10 cellular contexts compared by ENCODE assay signal in the genomic region with DNA sequence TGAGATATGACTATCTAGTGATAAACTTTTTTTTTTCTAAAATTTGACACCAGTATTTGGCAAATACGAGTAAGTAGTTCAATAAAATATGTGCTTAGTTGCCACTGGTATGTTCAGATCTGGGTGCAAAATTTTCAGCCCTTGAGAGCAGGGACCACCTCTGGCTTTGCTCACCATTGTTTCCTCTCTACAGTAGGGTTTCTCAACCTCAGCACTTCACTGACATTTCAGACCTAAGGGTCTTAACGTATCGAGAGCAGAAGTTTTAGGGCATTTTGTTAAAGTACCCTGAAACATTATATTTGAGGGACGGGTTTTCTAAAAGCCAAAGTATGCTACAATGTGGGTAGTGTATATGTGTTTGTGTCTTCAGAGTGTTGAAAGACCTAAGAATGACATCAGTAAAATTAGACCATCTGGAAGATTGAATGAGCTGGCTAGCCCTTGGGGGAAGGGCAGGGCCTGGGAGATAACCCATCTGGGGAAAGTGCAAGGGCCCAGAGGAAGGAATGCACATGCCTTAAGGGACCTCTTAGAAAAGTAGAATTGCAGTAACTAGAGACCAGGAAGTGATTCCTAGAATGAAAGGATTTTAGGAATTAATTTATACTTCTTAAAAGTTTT. TPM values are rescaled to one million over a fixed set of nuclear protein-coding genes. Genes with fewer than 3 reads are reported as not detected.
DNase-seq lines count a peak whose midpoint lies in the region; ATAC-seq, FAIRE-seq and TF ChIP-seq lines count a peak whose summit lies in the region.
"Had no signal": no experiment of that assay in that cellular context is flagged by ENCODE, and none has a peak within 500 bp of the region (broad histone marks: within the 10 kb centered on the region; RNA-seq: fewer than 3 reads in every experiment).

No MANE protein-coding gene starts in this region.

- H3K27ac ChIP-seq in AG04450 (ENCODE audit: low read depth, low read length) (peak overlapping the region; percentile 75), astrocyte (ENCODE audit: low read depth, low read length) (peak overlapping the region; percentile 39)

- H3K79me2 ChIP-seq in astrocyte (ENCODE audit: insufficient read depth, low read length): peaks cover 99% of the 10 kb centered on the region

- H3K27me3 Mint-ChIP-seq in astrocyte (ENCODE audit: low read depth, unreplicated experiment): no peaks in the 10 kb centered on the region

- peaks cover 2% of the 10 kb centered on the region for H3K36me3 Mint-ChIP-seq in astrocyte (ENCODE audit: low read depth, unreplicated experiment)

- H3K27me3 ChIP-seq in AG04450 (ENCODE audit: control insufficient read depth, insufficient read depth, low read length): no peaks in the 10 kb centered on the region
- no peaks in the 10 kb centered on the region for H3K27me3 ChIP-seq in astrocyte (ENCODE audit: insufficient read depth, low read length)

- H3K9me3 ChIP-seq in AG04450 (ENCODE audit: control insufficient read depth, insufficient read depth, low read length) (no peaks in the 10 kb centered on the region), astrocyte (ENCODE audit: insufficient read depth, low read depth, low read length) (no peaks in the 10 kb centered on the region)

- POLR2A ChIA-PET in AG04450 (lab: Yijun Ruan, JAX): interaction anchor here (1.4 to 2.3 kb wide), 2 partner anchors 10 to 11 kb away, joined by 6 to 11 read pairs; partner anchors contain the start of genes ANKMY2 and BZW2

- peak overlapping the region; percentile 74 for H3K4me3 Mint-ChIP-seq in astrocyte (ENCODE audit: unreplicated experiment)

- FAIRE-seq in HTR-8/SVneo (lab: Jason Lieb, UNC) (no peak), astrocyte (lab: Jason Lieb, UNC) (peak; percentile 47), D721Med (lab: Jason Lieb, UNC) (no peak)

- peak overlapping the region; percentile 93 for H3K27ac Mint-ChIP-seq in astrocyte (ENCODE audit: unreplicated experiment)

- H3K4me2 ChIP-seq in astrocyte (ENCODE audit: low read length): peak overlapping the region; percentile 40

- peaks cover 29% of the 10 kb centered on the region for H3K4me1 Mint-ChIP-seq in astrocyte (ENCODE audit: low read depth, unreplicated experiment)

- CTCF ChIA-PET in AG04450 (lab: Charles Lee): interaction anchor here (1.0 to 1.4 kb wide), 4 partner anchors 10 to 37 kb away, joined by 3 to 4 read pairs (median 3); no protein-coding TSS in a partner anchor

- no peaks in the 10 kb centered on the region for H3K36me3 ChIP-seq in astrocyte (ENCODE audit: insufficient read depth, low read length)

- peaks cover 41% of the 10 kb centered on the region for H4K20me1 ChIP-seq in astrocyte (ENCODE audit: insufficient read depth, low read length)

- no peaks in the 10 kb centered on the region for H3K9me3 Mint-ChIP-seq in astrocyte (ENCODE audit: unreplicated experiment)

- TF ChIP-seq CTCF in AG04450 (IDR thresholded peaks at IDR 0.05; ENCODE audit: low read depth, low read length): peak; percentile 58
- TF ChIP-seq CTCF in astrocyte (IDR thresholded peaks at IDR 0.05; ENCODE audit: insufficient read depth, low read depth, low read length): peak; percentile 14
- TF ChIP-seq CTCF in D721Med (IDR thresholded peaks at IDR 0.05; ENCODE audit: insufficient read depth, missing control alignments): no peak

- peaks cover 15% of the 10 kb centered on the region for H3K4me1 ChIP-seq in astrocyte (ENCODE audit: insufficient read depth, low read length)

- no peak overlapping the region for H2AFZ ChIP-seq in astrocyte (ENCODE audit: low read depth, low read length)

- H3K4me3 ChIP-seq in AG04450 (ENCODE audit: low read depth, low read length) (no peak overlapping the region), astrocyte (ENCODE audit: insufficient read depth, low read depth, low read length) (no peak overlapping the region)

- no peak for ATAC-seq in GM19455 (IDR thresholded peaks at IDR 0.05; ENCODE audit: unreplicated experiment)
- ATAC-seq: activated CD4-positive, CD25-positive, alpha-beta regulatory T cell treated with anti-CD3 and anti-CD28 coated beads, Interleukin-2, amount 50 U/mL, for 24 hours had no signal

- no peak overlapping the region for H3K9ac ChIP-seq in astrocyte (ENCODE audit: low read length)

- DNase-seq in AG04450 (ENCODE audit: low read depth, low spot score) (peak; percentile 85), HTR-8/SVneo (ENCODE audit: insufficient read length, low spot score) (peak; percentile 72), astrocyte (ENCODE audit: low read depth) (peak; percentile 76), iPS-NIHi11 (ENCODE audit: low spot score) (peak; percentile 46), D721Med (ENCODE audit: insufficient read length, low spot score) (no peak)
- no peak for DNase-seq in effector CD4-positive, alpha-beta T cell
- DNase-seq in activated naive CD4-positive, alpha-beta T cell treated with anti-CD3 and anti-CD28 coated beads, Interleukin-2, amount 50 U/mL, for 16 hours: no peak
- DNase-seq: NCI-H1436 treated with DMSO at 0.1 percent for 48 hours had no signal

RNA-seq across cellular contexts. Expression of gene BZW2, which starts 11.8 kb away (rescaled TPM):
- polyA plus RNA-seq in AG04450 (2011; rRNA removed): 84.4 and 87.6 TPM in 2 replicates
- 41.1 and 66.1 TPM in 2 replicates for polyA minus RNA-seq in AG04450 (2011; rRNA and poly(A)+ RNA removed)
- 83.4 and 84.9 TPM in 2 replicates for total RNA-seq in astrocyte

RNA-seq across cellular contexts. Expression of gene ANKMY2, which starts 12.2 kb away (rescaled TPM):
- polyA plus RNA-seq in AG04450 (2011; rRNA removed): 25.0 and 31.8 TPM in 2 replicates
- 16.8 and 23.7 TPM in 2 replicates for polyA minus RNA-seq in AG04450 (2011; rRNA and poly(A)+ RNA removed)
- 21.9 and 25.0 TPM in 2 replicates for total RNA-seq in astrocyte

Comparison
In these comparisons a context has a peak if more than half of its experiments do, and no peak if none do; other contexts are left out.
1. DNase-seq: peak in AG04450 (single experiment), HTR-8/SVneo (single experiment), astrocyte (single experiment) and iPS-NIHi11 (single experiment); none in effector CD4-positive, alpha-beta T cell (single experiment), D721Med (single experiment) and activated naive CD4-positive, alpha-beta T cell treated with anti-CD3 and anti-CD28 coated beads, Interleukin-2, amount 50 U/mL, for 16 hours (single experiment).